Comparison of ENCODE assay signal across 8 cellular contexts in genomic region chr11:568306-569259, GRCh38. TPM values are rescaled to one million over a fixed set of nuclear protein-coding genes. Genes with fewer than 3 reads are reported as not detected.
A peak's percentile ranks its signal among the peaks of the same experiment; 100 is the strongest.
DNase-seq lines count a peak whose midpoint lies in the region; ATAC-seq and TF ChIP-seq lines count a peak whose summit lies in the region.

No MANE protein-coding gene starts in this region.

- H3K4me1 ChIP-seq in liver (ENCODE audit: control insufficient read depth in 4 of 4, insufficient read depth in 4 of 4, low read length in 3 of 4): peaks cover 2 to 26% (median 17%) of the 10 kb centered on the region in 4 donors

- no peaks in the 10 kb centered on the region for H3K9me3 ChIP-seq in liver (ENCODE audit: control insufficient read depth in 4 of 4, low read length in 3 of 4)

- H3K27me3 ChIP-seq in liver (ENCODE audit: control insufficient read depth in 4 of 4, insufficient read depth in 4 of 4, low read length in 3 of 4): no peaks in the 10 kb centered on the region

- peaks cover 14% of the 10 kb centered on the region for H3K36me3 Mint-ChIP-seq in activated CD4-positive, alpha-beta T cell treated with anti-CD3 and anti-CD28 coated beads, Interleukin-2, amount 10 ng/mL, durations not matched to agents 24 days and 14 days (ENCODE audit: low read depth)

- WGBS in liver: 1% methylated on average over 129 of the region's 129 CpGs

- peak overlapping the region in 2 of 3 donors; percentile 23 to 90 for H3K4me3 ChIP-seq in liver (ENCODE audit: low read depth in 1 of 3, low read length in 3 of 3)

- H3K4me3 Mint-ChIP-seq in activated CD4-positive, alpha-beta T cell treated with anti-CD3 and anti-CD28 coated beads, Interleukin-2, amount 10 ng/mL, durations not matched to agents 24 days and 14 days: peak overlapping the region; percentile 85

- peaks cover 14% of the 10 kb centered on the region for H3K4me1 Mint-ChIP-seq in activated CD4-positive, alpha-beta T cell treated with anti-CD3 and anti-CD28 coated beads, Interleukin-2, amount 10 ng/mL, durations not matched to agents 24 days and 14 days

- H3K27ac ChIP-seq in liver (ENCODE audit: low read depth in 1 of 2, low read length in 2 of 2): peak overlapping the region; percentile 74 to 84

- ATAC-seq in GM19351 (IDR thresholded peaks at IDR 0.05; ENCODE audit: unreplicated experiment) (peak; percentile 90), HG03469 (IDR thresholded peaks at IDR 0.05; ENCODE audit: unreplicated experiment) (peak; percentile 74)

- peak overlapping the region in 1 of 2 donors; percentile 54 for H3K9ac ChIP-seq in liver (ENCODE audit: low read depth in 1 of 2, low read length in 2 of 2)

- peak in 13 of 14 donors; percentile 56 to 92 (median 80) for DNase-seq in C1 segment of cervical spinal cord (lab: John Stamatoyannopoulos, UW)
- DNase-seq in NCI-H526 (lab: John Stamatoyannopoulos, UW): peak; percentile 74 to 99
- peak; percentile 99 for DNase-seq in activated CD4-positive, alpha-beta T cell treated with anti-CD3 and anti-CD28 coated beads, Interleukin-2, amount 10 ng/mL, durations not matched to agents 24 days and 14 days
- peak; percentile 87 for DNase-seq in dedifferentiated amniotic fluid mesenchymal stem cell (ENCODE audit: extremely low spot score)
- peak; percentile 86 for DNase-seq in stimulated activated CD4-positive, alpha-beta T cell treated with anti-CD3 and anti-CD28 coated beads, Interleukin-4, amount 100 ng/mL, for 1 hour

- no peaks in the 10 kb centered on the region for H3K27me3 Mint-ChIP-seq in activated CD4-positive, alpha-beta T cell treated with anti-CD3 and anti-CD28 coated beads, Interleukin-2, amount 10 ng/mL, durations not matched to agents 24 days and 14 days

- intact Hi-C loops in activated CD4-positive, alpha-beta T cell treated with anti-CD3 and anti-CD28 coated beads, Interleukin-2, amount 10 ng/mL, durations not matched to agents 24 days and 14 days (cut with micrococcal nuclease): loop anchor here (1.0 to 2.0 kb wide), 2 partner anchors 8 to 62 kb away; partner anchors contain the start of genes PHRF1 and RNH1

- H3K27ac Mint-ChIP-seq in activated CD4-positive, alpha-beta T cell treated with anti-CD3 and anti-CD28 coated beads, Interleukin-2, amount 10 ng/mL, durations not matched to agents 24 days and 14 days: peak overlapping the region; percentile 81

- no peaks in the 10 kb centered on the region for H3K9me3 Mint-ChIP-seq in activated CD4-positive, alpha-beta T cell treated with anti-CD3 and anti-CD28 coated beads, Interleukin-2, amount 10 ng/mL, durations not matched to agents 24 days and 14 days

- TF ChIP-seq CTCF in liver (IDR thresholded peaks at IDR 0.05; ENCODE audit: low read depth, low read length, missing input control): no peak

- no peak for TF ChIP-seq RAD21 in liver (IDR thresholded peaks at IDR 0.05)

- H3K36me3 ChIP-seq in liver (ENCODE audit: control insufficient read depth in 4 of 4, insufficient read depth in 3 of 4, low read depth in 1 of 4, low read length in 3 of 4): peaks cover 0 to 3% (median 1%) of the 10 kb centered on the region in 4 donors

TF ChIP-seq in liver, 16 proteins besides CTCF, POLR2A, EP300 and RAD21:
- no peak for TF ChIP-seq NR2F2 (IDR thresholded peaks at IDR 0.05)
- TF ChIP-seq REST (IDR thresholded peaks at IDR 0.05): no peak
- no peak for TF ChIP-seq RXRA (IDR thresholded peaks at IDR 0.05)
- no peak for TF ChIP-seq FOXA1 (IDR thresholded peaks at IDR 0.05)
- TF ChIP-seq ATF3 (IDR thresholded peaks at IDR 0.05): no peak

RNA-seq across cellular contexts. Expression of gene PHRF1, which starts 7.7 kb away (rescaled TPM):
- 54.8 and 57.4 TPM in 2 replicates for total RNA-seq in activated CD4-positive, alpha-beta T cell treated with anti-CD3 and anti-CD28 coated beads, Interleukin-2, amount 10 ng/mL, durations not matched to agents 24 days and 14 days
- 10 to 100 TPM; 22.4 to 25.2 TPM for total RNA-seq in liver
- polyA plus RNA-seq in liver: 10 to 100 TPM in 1 of 2 donors, 1 to 10 TPM in 1; 2.4 to 15.1 TPM

RNA-seq across cellular contexts. Expression of gene RASSF7, which starts 7.8 kb away (rescaled TPM):
- 21.8 and 23.1 TPM in 2 replicates for total RNA-seq in activated CD4-positive, alpha-beta T cell treated with anti-CD3 and anti-CD28 coated beads, Interleukin-2, amount 10 ng/mL, durations not matched to agents 24 days and 14 days
- total RNA-seq in liver: 10 to 100 TPM; 11.5 to 35.5 TPM
- polyA plus RNA-seq in liver: 10 to 100 TPM; 38.3 to 50.4 TPM

RNA-seq across cellular contexts. Expression of gene LMNTD2, which starts 8.0 kb away (rescaled TPM):
- total RNA-seq in activated CD4-positive, alpha-beta T cell treated with anti-CD3 and anti-CD28 coated beads, Interleukin-2, amount 10 ng/mL, durations not matched to agents 24 days and 14 days: 0.47 and 1.1 TPM in 2 replicates
- 1 to 10 TPM; 1.2 to 2.9 TPM for total RNA-seq in liver
- 1 to 10 TPM; 1.6 to 4.6 TPM for polyA plus RNA-seq in liver

RNA-seq across cellular contexts. Expression of gene LRRC56, which starts 31.3 kb away (rescaled TPM):
- total RNA-seq in activated CD4-positive, alpha-beta T cell treated with anti-CD3 and anti-CD28 coated beads, Interleukin-2, amount 10 ng/mL, durations not matched to agents 24 days and 14 days: 2.1 and 2.3 TPM in 2 replicates
- under 1 TPM; 0.17 to 0.23 TPM for total RNA-seq in liver
- polyA plus RNA-seq in liver: under 1 TPM; 0.08 to 0.46 TPM

RNA-seq across cellular contexts. Expression of gene HRAS, which starts 33.2 kb away (rescaled TPM):
- total RNA-seq in activated CD4-positive, alpha-beta T cell treated with anti-CD3 and anti-CD28 coated beads, Interleukin-2, amount 10 ng/mL, durations not matched to agents 24 days and 14 days: 70.8 and 94.4 TPM in 2 replicates
- total RNA-seq in liver: 1 to 10 TPM; 4.7 to 8.6 TPM
- polyA plus RNA-seq in liver: 10 to 100 TPM; 13.2 to 17.4 TPM

Comparison
In these comparisons a context has a peak if more than half of its experiments do, and no peak if none do; other contexts are left out.
1. Peak in every context shown above with its lines: DNase-seq, ATAC-seq, H3K4me3 ChIP-seq and H3K27ac ChIP-seq.